Comparison of ENCODE assay signal across 10 cellular contexts in the genomic region with DNA sequence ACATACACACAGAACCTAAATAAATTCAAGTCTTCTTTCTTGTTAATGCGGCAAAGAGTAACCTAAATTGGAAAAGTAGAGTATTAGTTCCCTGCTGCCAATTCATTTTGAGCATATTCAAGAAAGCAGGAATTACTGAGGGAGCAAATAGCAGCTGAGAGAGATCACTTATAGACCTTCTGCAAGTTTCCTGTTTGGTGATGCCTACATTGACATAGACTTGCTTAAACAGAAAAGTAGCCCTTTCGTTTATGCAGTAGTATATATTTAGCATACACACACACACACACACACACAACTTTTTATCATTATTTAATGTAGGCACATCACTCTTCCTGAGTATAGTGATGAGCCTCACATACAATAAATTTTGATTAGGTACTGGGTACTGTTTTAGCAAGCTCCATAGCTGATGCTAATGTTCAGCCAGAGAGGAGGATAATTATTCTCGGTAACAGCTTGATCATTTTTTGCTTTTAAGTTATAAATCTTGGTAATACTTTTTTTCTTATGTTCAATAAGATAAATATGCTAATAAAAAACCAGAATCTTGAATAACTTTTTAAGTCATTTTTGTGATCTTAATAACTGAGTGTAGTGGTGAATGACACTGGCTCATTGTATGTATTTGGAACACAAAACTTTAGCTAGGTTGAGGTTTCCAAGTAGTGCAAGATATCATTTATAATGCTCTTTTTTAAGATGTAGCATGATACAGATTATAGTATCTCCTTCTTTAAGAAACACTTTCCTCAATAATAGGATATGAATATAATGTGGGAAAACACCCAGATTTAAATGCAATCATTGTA.
DNase-seq lines count a peak whose midpoint lies in the region; ATAC-seq and TF ChIP-seq lines count a peak whose summit lies in the region.
"Had no signal": no experiment of that assay in that cellular context is flagged by ENCODE, and none has a peak within 500 bp of the region (broad histone marks: within the 10 kb centered on the region; RNA-seq: fewer than 3 reads in every experiment).

No MANE protein-coding gene starts in this region.

- no peaks in the 10 kb centered on the region for H3K9me3 Mint-ChIP-seq in CD8-positive, alpha-beta T cell
- H3K9me3 Mint-ChIP-seq in activated naive CD8-positive, alpha-beta T cell treated with anti-CD3 and anti-CD28 coated beads, Interleukin-2, amount 50 U/mL, for 24 hours: no peaks in the 10 kb centered on the region

- H3K27me3 ChIP-seq in CD8-positive, alpha-beta T cell (ENCODE audit: insufficient read depth, low read length): no peaks in the 10 kb centered on the region
- H3K27me3 ChIP-seq in muscle layer of colon (ENCODE audit: control insufficient read depth in 1 of 2, insufficient read depth in 2 of 2, low read length in 2 of 2): no peaks in the 10 kb centered on the region
- no peaks in the 10 kb centered on the region for H3K27me3 ChIP-seq in testis

- H3K4me1 ChIP-seq in CD8-positive, alpha-beta T cell (ENCODE audit: insufficient read depth, low read length): peaks cover 56% of the 10 kb centered on the region
- H3K4me1 ChIP-seq in muscle layer of colon (ENCODE audit: insufficient read depth, low read length): peaks cover 51% of the 10 kb centered on the region
- peaks cover 5% of the 10 kb centered on the region for H3K4me1 ChIP-seq in testis

- H3K9me3 ChIP-seq in CD8-positive, alpha-beta T cell (ENCODE audit: low read length): no peaks in the 10 kb centered on the region
- no peaks in the 10 kb centered on the region for H3K9me3 ChIP-seq in muscle layer of colon (ENCODE audit: low read length)
- no peaks in the 10 kb centered on the region for H3K9me3 ChIP-seq in testis

- H3K9ac ChIP-seq in muscle layer of colon (ENCODE audit: low read length): no peak overlapping the region

- no peak overlapping the region for H3K4me3 ChIP-seq in CD8-positive, alpha-beta T cell (ENCODE audit: low read depth, low read length)
- no peak overlapping the region for H3K4me3 ChIP-seq in muscle layer of colon (ENCODE audit: low read depth in 1 of 2, low read length in 2 of 2)
- no peak overlapping the region for H3K4me3 ChIP-seq in testis
- H3K4me3 ChIP-seq: lung had no signal

- TF ChIP-seq POLR2A in testis (IDR thresholded peaks at IDR 0.05): no peak

- peaks cover 80% of the 10 kb centered on the region for H3K4me1 Mint-ChIP-seq in CD8-positive, alpha-beta T cell (ENCODE audit: low read depth)
- H3K4me1 Mint-ChIP-seq in activated naive CD8-positive, alpha-beta T cell treated with anti-CD3 and anti-CD28 coated beads, Interleukin-2, amount 50 U/mL, for 24 hours: peaks cover 81% of the 10 kb centered on the region

- no peak for DNase-seq in CD8-positive, alpha-beta T cell
- no peak for DNase-seq in activated naive CD8-positive, alpha-beta T cell treated with anti-CD3 and anti-CD28 coated beads, Interleukin-2, amount 50 U/mL, for 24 hours
- no peak for DNase-seq in testis
- no peak for DNase-seq in NOMO-1 (lab: John Stamatoyannopoulos, UW; ENCODE audit: unreplicated experiment in 2 of 2)
- DNase-seq: stimulated activated CD4-positive, alpha-beta T cell treated with anti-CD3 and anti-CD28 coated beads, Interleukin-2, amount 100 ng/mL, for 48 hours had no signal

- peak overlapping the region; percentile 59 for H3K4me3 Mint-ChIP-seq in CD8-positive, alpha-beta T cell
- no peak overlapping the region for H3K4me3 Mint-ChIP-seq in activated naive CD8-positive, alpha-beta T cell treated with anti-CD3 and anti-CD28 coated beads, Interleukin-2, amount 50 U/mL, for 24 hours

- H3K27me3 Mint-ChIP-seq in CD8-positive, alpha-beta T cell (ENCODE audit: low read depth): no peaks in the 10 kb centered on the region
- no peaks in the 10 kb centered on the region for H3K27me3 Mint-ChIP-seq in activated naive CD8-positive, alpha-beta T cell treated with anti-CD3 and anti-CD28 coated beads, Interleukin-2, amount 50 U/mL, for 24 hours

- peaks cover 63% of the 10 kb centered on the region for H3K36me3 Mint-ChIP-seq in CD8-positive, alpha-beta T cell
- peaks cover 40% of the 10 kb centered on the region for H3K36me3 Mint-ChIP-seq in activated naive CD8-positive, alpha-beta T cell treated with anti-CD3 and anti-CD28 coated beads, Interleukin-2, amount 50 U/mL, for 24 hours (ENCODE audit: low read depth)

- 59 to 64% methylated on average over 3 of the region's 3 CpGs for WGBS in testis, 2 donors

- no peak for TF ChIP-seq CTCF in CD8-positive, alpha-beta T cell (IDR thresholded peaks at IDR 0.05)
- TF ChIP-seq CTCF in testis (IDR thresholded peaks at IDR 0.05): no peak

- intact Hi-C loops in CD8-positive, alpha-beta T cell (cut with DNase I, micrococcal nuclease): loop anchor here (1.0 to 10.0 kb wide), 5 partner anchors 23 to 419 kb away; no protein-coding TSS in a partner anchor
- intact Hi-C loops in testis (cut with DNase I; ENCODE audit: low total_unique reads): loop anchor here (10.0 kb wide), 1 partner anchor 179 kb away; the partner anchor contains the start of gene MBNL1

- POLR2A ChIA-PET in CD8-positive, alpha-beta T cell (lab: Charles Lee): interaction anchor here (0.7 to 1.4 kb wide), 4 partner anchors 8 to 198 kb away, joined by 3 to 6 read pairs (median 4); no protein-coding TSS in a partner anchor

- H3K36me3 ChIP-seq in CD8-positive, alpha-beta T cell (ENCODE audit: insufficient read depth, low read length): peaks cover 15% of the 10 kb centered on the region
- H3K36me3 ChIP-seq in muscle layer of colon (ENCODE audit: insufficient read depth, low read length) (peaks cover 5% of the 10 kb centered on the region), testis (ENCODE audit: low read depth, missing control alignments) (no peaks in the 10 kb centered on the region)

- no peak overlapping the region for H3K27ac ChIP-seq in CD8-positive, alpha-beta T cell (ENCODE audit: low read depth, low read length)
- H3K27ac ChIP-seq in muscle layer of colon (ENCODE audit: low read depth, low read length): peak overlapping the region; percentile 28
- no peak overlapping the region for H3K27ac ChIP-seq in testis

- CTCF ChIA-PET in CD8-positive, alpha-beta T cell (lab: Charles Lee): interaction anchor here (0.7 to 4.2 kb wide), 18 partner anchors 14 to 372 kb away, joined by 3 to 52 read pairs (median 3); no protein-coding TSS in a partner anchor

- peak overlapping the region; percentile 86 for H3K27ac Mint-ChIP-seq in CD8-positive, alpha-beta T cell
- peak overlapping the region; percentile 73 for H3K27ac Mint-ChIP-seq in activated naive CD8-positive, alpha-beta T cell treated with anti-CD3 and anti-CD28 coated beads, Interleukin-2, amount 50 U/mL, for 24 hours

- ATAC-seq in CD8-positive, alpha-beta T cell: peak; percentile 19
- peak; percentile 45 for ATAC-seq in HG02885 (IDR thresholded peaks at IDR 0.05; ENCODE audit: poor library complexity, unreplicated experiment)
- no peak for ATAC-seq in activated naive CD8-positive, alpha-beta T cell treated with anti-CD3 and anti-CD28 coated beads, Interleukin-2, amount 50 U/mL, for 24 hours
- ATAC-seq in HG02970 (IDR thresholded peaks at IDR 0.05; ENCODE audit: low FRiP score, unreplicated experiment): no peak
- ATAC-seq in GM19023 (IDR thresholded peaks at IDR 0.05; ENCODE audit: unreplicated experiment): no peak

Comparison
In these comparisons a context has a peak if more than half of its experiments do, and no peak if none do; other contexts are left out.
1. ATAC-seq: peak in CD8-positive, alpha-beta T cell (single experiment) and HG02885 (single experiment); none in activated naive CD8-positive, alpha-beta T cell treated with anti-CD3 and anti-CD28 coated beads, Interleukin-2, amount 50 U/mL, for 24 hours (single experiment), HG02970 (single experiment) and GM19023 (single experiment).